Comparison of ENCODE assay signal across 1 cellular context in genomic region chr11:18526521-18527296, GRCh38.
TF ChIP-seq lines count a peak whose summit lies in the region.

Gene TSG101 (minus strand): TSS chr11:18526942. CDS start chr11:18526816, 126 bp downstream.

TF ChIP-seq in HEK293, 187 proteins besides CTCF, POLR2A, EP300 and RAD21 (continued from another document and continues in another):
- 0 out of 2 replicates have a peak, but pooled peaks have one; percentile 54 for TF ChIP-seq OVOL3 (tag by site-specific recombination; IDR thresholded peaks at IDR 0.05)
- TF ChIP-seq ZNF629 (tag by site-specific recombination; IDR thresholded peaks at IDR 0.05) = peak; percentile 92
- TF ChIP-seq ZNF211 (tag by site-specific recombination; IDR thresholded peaks at IDR 0.05; ENCODE audit: low read depth) = no peak
- TF ChIP-seq ELK4 (IDR thresholded peaks at IDR 0.05; ENCODE audit: borderline replicate concordance, low read depth, low read length) = no peak
- TF ChIP-seq BCL11A (tag by site-specific recombination; IDR thresholded peaks at IDR 0.05; ENCODE audit: low read depth) = no peak
- no peak for TF ChIP-seq ZNF10 (tag by site-specific recombination; IDR thresholded peaks at IDR 0.05)
- no peak for TF ChIP-seq ZNF548 (tag by site-specific recombination; IDR thresholded peaks at IDR 0.05)
- TF ChIP-seq PRDM1 (tag by site-specific recombination; IDR thresholded peaks at IDR 0.05) = no peak
- TF ChIP-seq SP2 (tag by site-specific recombination; IDR thresholded peaks at IDR 0.05) = peak; percentile 93
- TF ChIP-seq ZNF76 (tag by site-specific recombination; IDR thresholded peaks at IDR 0.05; ENCODE audit: borderline replicate concordance, low read depth) = peak; percentile 57; the same call in 1 of the 2 replicates
- TF ChIP-seq ZNF521 (tag by site-specific recombination; IDR thresholded peaks at IDR 0.05) = no peak
- TF ChIP-seq ZNF776 (tag by site-specific recombination; IDR thresholded peaks at IDR 0.05; ENCODE audit: borderline replicate concordance) = no peak
- TF ChIP-seq ZNF350 (tag by site-specific recombination; IDR thresholded peaks at IDR 0.05) = no peak
- TF ChIP-seq ZFHX2 (tag by site-specific recombination; conservative IDR thresholded peaks at IDR 0.05) = peak; percentile 78
- no peak for TF ChIP-seq ZNF114 (tag by site-specific recombination; IDR thresholded peaks at IDR 0.05)
- 0 out of 2 replicates have a peak, but pooled peaks have one; percentile 28 for TF ChIP-seq OSR2 (tag by site-specific recombination; IDR thresholded peaks at IDR 0.05)
- TF ChIP-seq AEBP2 (tag by site-specific recombination; IDR thresholded peaks at IDR 0.05; ENCODE audit: borderline replicate concordance) = no peak
- TF ChIP-seq ZNF530 (tag by site-specific recombination; IDR thresholded peaks at IDR 0.05; ENCODE audit: low read depth) = no peak
- TF ChIP-seq ZNF175 (tag by site-specific recombination; IDR thresholded peaks at IDR 0.05) = no peak
- no peak for TF ChIP-seq ZNF157 (tag by site-specific recombination; IDR thresholded peaks at IDR 0.05)
- no peak for TF ChIP-seq HOXC10 (CRISPR knock-in tag; IDR thresholded peaks at IDR 0.05)
- TF ChIP-seq ZNF404 (tag by site-specific recombination; IDR thresholded peaks at IDR 0.05) = no peak
- no peak for TF ChIP-seq ZNF488 (tag by site-specific recombination; IDR thresholded peaks at IDR 0.05)
- TF ChIP-seq KLF7 (tag by site-specific recombination; IDR thresholded peaks at IDR 0.05; ENCODE audit: borderline replicate concordance) = no peak
- TF ChIP-seq ZNF223 (tag by site-specific recombination; IDR thresholded peaks at IDR 0.05) = no peak
- no peak for TF ChIP-seq ZSCAN23 (tag by site-specific recombination; IDR thresholded peaks at IDR 0.05)
- TF ChIP-seq ZSCAN30 (tag by site-specific recombination; IDR thresholded peaks at IDR 0.05) = 0 out of 2 replicates have a peak, but pooled peaks have one; percentile 10
- 0 out of 2 replicates have a peak, but pooled peaks have one; percentile 62 for TF ChIP-seq ZNF610 (tag by site-specific recombination; IDR thresholded peaks at IDR 0.05; ENCODE audit: borderline replicate concordance)
- TF ChIP-seq TCF7L2 (IDR thresholded peaks at IDR 0.05; ENCODE audit: borderline replicate concordance, low read depth, low read length) = no peak
- no peak for TF ChIP-seq PRDM4 (tag by site-specific recombination; IDR thresholded peaks at IDR 0.05)
- no peak for TF ChIP-seq ZNF426 (tag by site-specific recombination; IDR thresholded peaks at IDR 0.05)
- TF ChIP-seq ZBTB11 (tag by site-specific recombination; conservative IDR thresholded peaks at IDR 0.05; ENCODE audit: low read depth) = peak; percentile 97
- TF ChIP-seq ZNF639 (tag by site-specific recombination; IDR thresholded peaks at IDR 0.05) = peak; percentile 26; the same call in 1 of the 2 replicates
- TF ChIP-seq ZNF221 (tag by site-specific recombination; IDR thresholded peaks at IDR 0.05; ENCODE audit: borderline replicate concordance) = no peak
- TF ChIP-seq ZNF658 (tag by site-specific recombination; IDR thresholded peaks at IDR 0.05) = no peak
- no peak for TF ChIP-seq ZNF121 (tag by site-specific recombination; IDR thresholded peaks at IDR 0.05)
- no peak for TF ChIP-seq ZNF341 (tag by site-specific recombination; IDR thresholded peaks at IDR 0.05; ENCODE audit: low read depth)
- peak; percentile 49; the same call in 1 of the 2 replicates for TF ChIP-seq KLF16 (tag by site-specific recombination; IDR thresholded peaks at IDR 0.05)
- no peak for TF ChIP-seq ZNF292 (tag by site-specific recombination; IDR thresholded peaks at IDR 0.05; ENCODE audit: borderline replicate concordance, low read depth)
- TF ChIP-seq ZNF501 (tag by site-specific recombination; IDR thresholded peaks at IDR 0.05) = peak; percentile 87
- no peak for TF ChIP-seq INSM2 (tag by site-specific recombination; IDR thresholded peaks at IDR 0.05)
- TF ChIP-seq BCL6B (tag by site-specific recombination; IDR thresholded peaks at IDR 0.05) = no peak
- no peak for TF ChIP-seq ZNF701 (tag by site-specific recombination; IDR thresholded peaks at IDR 0.05)
- TF ChIP-seq ZFP3 (tag by site-specific recombination; IDR thresholded peaks at IDR 0.05; ENCODE audit: low read depth) = no peak
- no peak for TF ChIP-seq ZNF280C (tag by site-specific recombination; IDR thresholded peaks at IDR 0.05)
